Comparison of ENCODE assay signal across 8 cellular contexts in genomic region chr1:9234223-9235122, GRCh38. TPM values are rescaled to one million over a fixed set of nuclear protein-coding genes. Genes with fewer than 3 reads are reported as not detected.
A peak's percentile ranks its signal among the peaks of the same experiment; 100 is the strongest.
DNase-seq lines count a peak whose midpoint lies in the region; ATAC-seq and TF ChIP-seq lines count a peak whose summit lies in the region.

Gene H6PD, plus strand, starts transcription at chr1:9234774. Its CDS starts 10,161 bp downstream, at chr1:9244935.

- H3K4me3 ChIP-seq in choroid plexus epithelial cell (ENCODE audit: low read depth, low read length) = peak within 1 kb of the TSS; percentile 67

- peak; percentile 61 for ATAC-seq in HG02870 (IDR thresholded peaks at IDR 0.05; ENCODE audit: unreplicated experiment)
- peak; percentile 82 for ATAC-seq in left colon

- peak; percentile 31 for DNase-seq in A172 (ENCODE audit: low spot score)
- peak; percentile 61 for DNase-seq in NCI-H2171 treated with DMSO at 0.1 percent for 48 hours (lab: John Stamatoyannopoulos, UW)
- DNase-seq in activated CD4-positive, alpha-beta T cell treated with anti-CD3 and anti-CD28 coated beads for 24 hours (ENCODE audit: low read depth in 2 of 2) = peak; percentile 41 to 49
- peak; percentile 84 for DNase-seq in choroid plexus epithelial cell (ENCODE audit: low read depth)
- DNase-seq in left colon = peak; percentile 78 to 89
- DNase-seq in stimulated activated CD4-positive, alpha-beta T cell treated with anti-CD3 and anti-CD28 coated beads, Interleukin-1b, Interleukin-23, amount 100 ng/mL, for 48 hours = peak; percentile 62

- TF ChIP-seq CTCF in choroid plexus epithelial cell (conservative IDR thresholded peaks at IDR 0.05; ENCODE audit: low read depth, low read length) = peak; percentile 67

- TF ChIP-seq POLR2A in GM15510 (IDR thresholded peaks at IDR 0.05; ENCODE audit: borderline replicate concordance, extremely low read depth, insufficient read length) = peak; percentile 91

- intact Hi-C loops in left colon (cut with DNase I, micrococcal nuclease) = no loop called here

RNA-seq across cellular contexts. Expression of gene H6PD, which starts in this region (rescaled TPM):
- total RNA-seq in A172 (2014; rRNA removed; shearing (Covaris generic)) = 8.6 and 10.2 TPM in 2 replicates
- total RNA-seq in left colon = 10 to 100 TPM; 33.4 to 34.9 TPM

Comparison
In these comparisons a context has a peak if more than half of its experiments do, and no peak if none do; other contexts are left out.
1. Peak in every context shown above with its lines: DNase-seq, ATAC-seq and H3K4me3 ChIP-seq.
2. DNase-seq: peak in every context shown above with its lines; median percentile 84 in choroid plexus epithelial cell; 84 in left colon; 62 in stimulated activated CD4-positive, alpha-beta T cell treated with anti-CD3 and anti-CD28 coated beads, Interleukin-1b, Interleukin-23, amount 100 ng/mL, for 48 hours; 61 in NCI-H2171 treated with DMSO at 0.1 percent for 48 hours; 45 in activated CD4-positive, alpha-beta T cell treated with anti-CD3 and anti-CD28 coated beads for 24 hours; 31 in A172.